Comparison of ENCODE assay signal across 8 cellular contexts in the genomic region with DNA sequence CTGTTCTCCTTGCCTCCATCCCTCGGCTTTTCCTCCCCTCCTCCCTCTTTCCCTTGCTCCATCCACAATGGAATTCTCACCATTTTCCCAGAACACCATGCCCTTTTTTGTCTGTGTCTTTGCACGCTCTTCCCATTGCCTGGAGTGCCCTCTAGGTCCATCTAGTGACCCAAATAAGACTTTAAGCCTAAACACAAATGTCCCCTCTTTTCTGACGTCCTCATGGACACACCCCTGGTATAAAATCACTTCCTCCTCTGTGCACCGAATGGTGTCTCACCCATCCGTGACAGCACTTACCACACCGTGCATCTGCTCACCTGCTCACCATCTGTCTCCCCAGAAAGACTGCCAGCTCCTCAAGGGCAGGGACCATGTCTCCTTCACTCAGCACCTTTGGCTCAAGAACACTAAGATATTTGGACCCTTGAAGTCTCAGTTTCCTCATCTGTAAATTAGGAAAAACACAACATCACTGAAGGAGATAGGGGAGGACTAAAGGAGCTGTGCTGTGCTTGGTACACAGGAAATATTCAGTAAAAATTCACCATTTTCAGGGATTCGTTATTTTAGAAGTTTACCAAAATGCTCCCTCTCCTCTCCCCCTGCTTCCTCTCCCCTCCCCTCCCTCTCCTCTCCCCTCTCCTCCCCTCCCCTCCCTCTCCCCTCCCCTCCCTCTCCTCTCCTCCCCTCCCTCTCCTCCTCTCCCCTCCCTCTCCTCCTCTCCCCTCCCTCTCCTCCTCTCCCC. TPM values are rescaled to one million over a fixed set of nuclear protein-coding genes. Genes with fewer than 3 reads are reported as not detected.
DNase-seq lines count a peak whose midpoint lies in the region; ATAC-seq and TF ChIP-seq lines count a peak whose summit lies in the region.

No MANE protein-coding gene starts in this region.

- ATAC-seq in T-helper 17 cell (peak; percentile 59), right lobe of liver (peak in 1 of 4 donors; percentile 4), HG02610 (IDR thresholded peaks at IDR 0.05; ENCODE audit: unreplicated experiment) (no peak), GM18505 (IDR thresholded peaks at IDR 0.05; ENCODE audit: unreplicated experiment) (no peak)

- H3K36me3 ChIP-seq in DOHH2 (ENCODE audit: control insufficient read depth, low read length) (no peaks in the 10 kb centered on the region), right lobe of liver (no peaks in the 10 kb centered on the region), spleen (no peaks in the 10 kb centered on the region)

- no peak for TF ChIP-seq POLR2A in right lobe of liver (IDR thresholded peaks at IDR 0.05)
- TF ChIP-seq POLR2A in spleen (IDR thresholded peaks at IDR 0.05), result no peak
- no peak for TF ChIP-seq POLR2A in GM18505 (IDR thresholded peaks at IDR 0.05; ENCODE audit: borderline replicate concordance, extremely low read depth, insufficient read depth, insufficient read length)

- H3K4me2 ChIP-seq in DOHH2 (ENCODE audit: low read length), result peak overlapping the region; percentile 39

- H3K4me1 Mint-ChIP-seq in T-helper 17 cell, result peaks cover 5% of the 10 kb centered on the region

- H3K9me3 ChIP-seq in DOHH2 (ENCODE audit: control insufficient read depth, insufficient read depth, low read length) (no peaks in the 10 kb centered on the region), T-helper 17 cell (ENCODE audit: control insufficient read depth, low read length, poor library complexity, severe bottlenecking) (no peaks in the 10 kb centered on the region), right lobe of liver (no peaks in the 10 kb centered on the region), spleen (no peaks in the 10 kb centered on the region)

- DNase-seq in HS-5 (ENCODE audit: low read depth) (peak; percentile 44), T-helper 17 cell (no peak), right lobe of liver (no peak), spleen (no peak)
- no peak for DNase-seq in activated CD4-positive, alpha-beta T cell treated with anti-CD3 and anti-CD28 coated beads, Interleukin-2, amount 50 U/mL, for 4 hours

- peaks cover 65% of the 10 kb centered on the region for H3K27me3 Mint-ChIP-seq in T-helper 17 cell

- H4K20me1 ChIP-seq in DOHH2 (ENCODE audit: control insufficient read depth, insufficient read depth, low read depth, low read length), result no peaks in the 10 kb centered on the region

- intact Hi-C loops in right lobe of liver (cut with DNase I) (loop anchor here (10.0 kb wide), 3 partner anchors 78 to 268 kb away; no protein-coding TSS in a partner anchor), spleen (cut with DNase I; ENCODE audit: low total_unique reads) (no loop called here)

- H3K4me1 ChIP-seq in DOHH2 (ENCODE audit: control insufficient read depth, low read length), result peaks cover 13% of the 10 kb centered on the region
- H3K4me1 ChIP-seq in right lobe of liver, result peaks cover 0 to 28% (median 12%) of the 10 kb centered on the region in 4 donors
- H3K4me1 ChIP-seq in spleen, result peaks cover 0 to 24% (median 4%) of the 10 kb centered on the region in 6 donors

- TF ChIP-seq CTCF in DOHH2 (IDR thresholded peaks at IDR 0.05; ENCODE audit: low read depth, low read length, poor library complexity, severe bottlenecking), result no peak
- TF ChIP-seq CTCF in right lobe of liver (IDR thresholded peaks at IDR 0.05), result peak in 3 of 4 donors; percentile 9 to 42 (median 17)
- TF ChIP-seq CTCF in spleen (IDR thresholded peaks at IDR 0.05 in 8 of 11, conservative IDR thresholded peaks at IDR 0.05 in 3 of 11), result no peak

- H3K79me2 ChIP-seq in DOHH2 (ENCODE audit: control insufficient read depth, low read length), result no peaks in the 10 kb centered on the region

- H3K4me3 ChIP-seq in DOHH2 (ENCODE audit: low read length) (no peak overlapping the region), right lobe of liver (no peak overlapping the region), spleen (no peak overlapping the region)

- H3K27me3 ChIP-seq in DOHH2 (ENCODE audit: control insufficient read depth, low read length), result peaks cover 17% of the 10 kb centered on the region
- H3K27me3 ChIP-seq in right lobe of liver, result no peaks in the 10 kb centered on the region
- H3K27me3 ChIP-seq in spleen (replicated peaks in 1 of 7), result peaks cover 0 to 65% (median 9%) of the 10 kb centered on the region in 7 donors

- H3K4me3 Mint-ChIP-seq in T-helper 17 cell, result peak overlapping the region; percentile 67

- WGBS in right lobe of liver (ENCODE audit: insufficient coverage, low coverage, low lambda C conversion rate, missing lambda C conversion rate), result 44% methylated on average over 7 of the region's 7 CpGs
- 32 to 55% (median 34%) methylated on average over 7 of the region's 7 CpGs for WGBS in spleen, 5 donors

- H3K9me2 ChIP-seq in DOHH2 (replicated peaks; ENCODE audit: control insufficient read depth, low read length), result no peaks in the 10 kb centered on the region

- no peaks in the 10 kb centered on the region for H3F3A ChIP-seq in DOHH2 (ENCODE audit: control insufficient read depth, insufficient read depth)

- H3K36me3 Mint-ChIP-seq in T-helper 17 cell (ENCODE audit: low read depth), result peaks cover 11% of the 10 kb centered on the region

- peak overlapping the region; percentile 83 for H3K27ac Mint-ChIP-seq in T-helper 17 cell

- no peak overlapping the region for H3K27ac ChIP-seq in DOHH2 (ENCODE audit: low read depth, low read length)
- H3K27ac ChIP-seq in right lobe of liver, result no peak overlapping the region
- H3K27ac ChIP-seq in spleen, result no peak overlapping the region

RNA-seq across cellular contexts. Expression of a gene that starts 23.7 kb away (rescaled TPM):
- total RNA-seq in T-helper 17 cell (1 to 10 TPM; 9.2 to 9.5 TPM), right lobe of liver (100 to 1,000 TPM in 2 of 6 experiments, 10 to 100 TPM in 4; 37.6 to 108 (median 81.6) TPM), spleen (10 to 100 TPM; 14.1 to 30.9 (median 20.9) TPM)
- 10 to 100 TPM in 1 of 3 donors, 1 to 10 TPM in 2; 7.1 to 11.3 (median 8.1) TPM for polyA plus RNA-seq in spleen

RNA-seq across cellular contexts. Expression of a gene that starts 30.5 kb away (rescaled TPM):
- total RNA-seq in T-helper 17 cell (not detected), right lobe of liver (1 to 10 TPM in 1 of 6 experiments, under 1 TPM in 5; 0.31 to 1.3 (median 0.61) TPM), spleen (under 1 TPM in 1 of 7 donors, not detected in 6; 0.10 TPM)
- polyA plus RNA-seq in spleen, result under 1 TPM; 0.02 to 0.19 (median 0.07) TPM

RNA-seq across cellular contexts. Expression of a gene that starts 47.5 kb away (rescaled TPM):
- total RNA-seq in T-helper 17 cell, result 10 to 100 TPM; 28.7 to 38.6 TPM
- 10 to 100 TPM; 20.6 to 28.8 (median 24.2) TPM for total RNA-seq in right lobe of liver
- 10 to 100 TPM; 35.3 to 49.9 (median 45.2) TPM for total RNA-seq in spleen
- 10 to 100 TPM; 63.7 to 71.8 (median 71.7) TPM for polyA plus RNA-seq in spleen

Comparison
In these comparisons a context has a peak if more than half of its experiments do, and no peak if none do; other contexts are left out.
1. CTCF ChIP-seq: peak in right lobe of liver (3 of 4); none in DOHH2 (single experiment) and spleen (0 of 11).